Comparison of ENCODE assay signal across 40 cellular contexts in genomic region chr12:109824731-109825130, GRCh38. TPM values are rescaled to one million over a fixed set of nuclear protein-coding genes. Genes with fewer than 3 reads are reported as not detected.
"Had no signal": no experiment of that assay in that cellular context is flagged by ENCODE, and none has a peak within 500 bp of the region (broad histone marks: within the 10 kb centered on the region; RNA-seq: fewer than 3 reads in every experiment).

No MANE protein-coding gene starts in this region.

- H3K4me3 ChIP-seq: adrenal gland, ascending aorta, body of pancreas, breast epithelium, cardiac muscle cell had no signal

- FAIRE-seq: astrocyte, bronchial epithelial cell had no signal

- H3K27me3 ChIP-seq: adrenal gland, ascending aorta, body of pancreas, brain microvascular endothelial cell, breast epithelium, cardiac muscle cell had no signal

- H3K27me3 Mint-ChIP-seq: activated naive CD8-positive, alpha-beta T cell treated with anti-CD3 and anti-CD28 coated beads for 36 hours; activated naive CD8-positive, alpha-beta T cell treated with anti-CD3 and anti-CD28 coated beads, Interleukin-2, amount 10 ng/mL, durations not matched to agents 7 days and 5 days; activated T-cell treated with anti-CD3 and anti-CD28 coated beads, Interleukin-2, amount 50 U/mL, for 24 hours had no signal

- H3K9me3 Mint-ChIP-seq: activated naive CD4-positive, alpha-beta T cell treated with anti-CD3 and anti-CD28 coated beads for 36 hours; activated naive CD4-positive, alpha-beta T cell treated with anti-CD3 and anti-CD28 coated beads, Interleukin-2, amount 10 ng/mL, durations not matched to agents 7 days and 5 days; activated naive CD4-positive, alpha-beta T cell treated with anti-CD3 and anti-CD28 coated beads, Interleukin-2, amount 50 U/mL, for 24 hours; activated naive CD4-positive, alpha-beta T cell treated with anti-CD3 and anti-CD28 coated beads, Interleukin-2, amount 50 U/mL, for 72 hours; activated naive CD8-positive, alpha-beta T cell treated with anti-CD3 and anti-CD28 coated beads for 36 hours; activated naive CD8-positive, alpha-beta T cell treated with anti-CD3 and anti-CD28 coated beads, Interleukin-2, amount 10 ng/mL, durations not matched to agents 7 days and 5 days; activated naive CD8-positive, alpha-beta T cell treated with anti-CD3 and anti-CD28 coated beads, Interleukin-2, amount 50 U/mL, for 24 hours; activated T-cell treated with anti-CD3 and anti-CD28 coated beads, Interleukin-2, amount 50 U/mL, for 24 hours; activated T-cell treated with anti-CD3 and anti-CD28 coated beads, Interleukin-2, amount 50 U/mL, for 4 hours; activated T-cell treated with anti-CD3 and anti-CD28 coated beads, Interleukin-2, amount 50 U/mL, for 72 hours; activated T-helper 1 cell treated with anti-CD3 and anti-CD28 coated beads, Interleukin-12 subunit alpha, Interleukin-12 subunit beta, Interleukin-2, Interleukin-4 antibody, amounts not matched to agents 30 ng/mL and 10 ng/mL and 1 ng/mL, durations not matched to agents 14 hours and 24 hours and 36 hours; activated T-helper 17 cell treated with anti-CD3 and anti-CD28 coated beads, Interleukin-2, amount 50 U/mL, for 72 hours; activated T-helper 2 cell treated with anti-CD3 and anti-CD28 coated beads, Interferon-gamma antibody, Interleukin-2, Interleukin-4, amounts not matched to agents 10 μg/mL and 5 μg/mL and 100 μg/mL, durations not matched to agents 14 hours and 24 hours and 36 hours; central memory CD8-positive, alpha-beta T cell had no signal

- H3K27ac ChIP-seq: adrenal gland, ascending aorta, brain microvascular endothelial cell, breast epithelium, cardiac muscle cell had no signal

- ATAC-seq: activated naive CD4-positive, alpha-beta T cell treated with anti-CD3 and anti-CD28 coated beads, Interleukin-2, amount 50 U/mL, for 72 hours; activated naive CD8-positive, alpha-beta T cell treated with anti-CD3 and anti-CD28 coated beads, Interleukin-2, amount 50 U/mL, for 24 hours; activated T-cell treated with anti-CD3 and anti-CD28 coated beads, Interleukin-2, amount 50 U/mL, for 4 hours; activated T-cell treated with anti-CD3 and anti-CD28 coated beads, Interleukin-2, amount 50 U/mL, for 72 hours; activated T-helper 17 cell treated with anti-CD3 and anti-CD28 coated beads, Interleukin-2, amount 50 U/mL, for 72 hours; body of pancreas had no signal

- H3K4me1 Mint-ChIP-seq: activated naive CD4-positive, alpha-beta T cell treated with anti-CD3 and anti-CD28 coated beads, Interleukin-2, amount 10 ng/mL, durations not matched to agents 7 days and 5 days; activated naive CD4-positive, alpha-beta T cell treated with anti-CD3 and anti-CD28 coated beads, Interleukin-2, amount 50 U/mL, for 24 hours; activated naive CD8-positive, alpha-beta T cell treated with anti-CD3 and anti-CD28 coated beads for 36 hours; activated naive CD8-positive, alpha-beta T cell treated with anti-CD3 and anti-CD28 coated beads, Interleukin-2, amount 50 U/mL, for 24 hours; activated T-helper 17 cell treated with anti-CD3 and anti-CD28 coated beads, Interleukin-2, amount 50 U/mL, for 72 hours; central memory CD8-positive, alpha-beta T cell had no signal

- H3K9me3 ChIP-seq: adrenal gland, ascending aorta, body of pancreas, breast epithelium had no signal

- H3K36me3 Mint-ChIP-seq: activated naive CD4-positive, alpha-beta T cell treated with anti-CD3 and anti-CD28 coated beads, Interleukin-2, amount 10 ng/mL, durations not matched to agents 7 days and 5 days; activated naive CD4-positive, alpha-beta T cell treated with anti-CD3 and anti-CD28 coated beads, Interleukin-2, amount 50 U/mL, for 24 hours; activated naive CD4-positive, alpha-beta T cell treated with anti-CD3 and anti-CD28 coated beads, Interleukin-2, amount 50 U/mL, for 72 hours; activated naive CD8-positive, alpha-beta T cell; activated naive CD8-positive, alpha-beta T cell treated with anti-CD3 and anti-CD28 coated beads for 36 hours; activated naive CD8-positive, alpha-beta T cell treated with anti-CD3 and anti-CD28 coated beads, Interleukin-2, amount 10 ng/mL, durations not matched to agents 7 days and 5 days; brain had no signal

- H3K4me3 Mint-ChIP-seq: activated naive CD4-positive, alpha-beta T cell treated with anti-CD3 and anti-CD28 coated beads for 36 hours; activated naive CD4-positive, alpha-beta T cell treated with anti-CD3 and anti-CD28 coated beads, Interleukin-2, amount 10 ng/mL, durations not matched to agents 7 days and 5 days; activated naive CD4-positive, alpha-beta T cell treated with anti-CD3 and anti-CD28 coated beads, Interleukin-2, amount 50 U/mL, for 24 hours; activated naive CD8-positive, alpha-beta T cell; activated naive CD8-positive, alpha-beta T cell treated with anti-CD3 and anti-CD28 coated beads for 36 hours; activated naive CD8-positive, alpha-beta T cell treated with anti-CD3 and anti-CD28 coated beads, Interleukin-2, amount 10 ng/mL, durations not matched to agents 7 days and 5 days; activated naive CD8-positive, alpha-beta T cell treated with anti-CD3 and anti-CD28 coated beads, Interleukin-2, amount 50 U/mL, for 24 hours; activated T-cell treated with anti-CD3 and anti-CD28 coated beads, Interleukin-2, amount 50 U/mL, for 24 hours; activated T-cell treated with anti-CD3 and anti-CD28 coated beads, Interleukin-2, amount 50 U/mL, for 4 hours; activated T-cell treated with anti-CD3 and anti-CD28 coated beads, Interleukin-2, amount 50 U/mL, for 72 hours; activated T-helper 1 cell treated with anti-CD3 and anti-CD28 coated beads, Interleukin-12 subunit alpha, Interleukin-12 subunit beta, Interleukin-2, Interleukin-4 antibody, amounts not matched to agents 30 ng/mL and 10 ng/mL and 1 ng/mL, durations not matched to agents 14 hours and 24 hours and 36 hours; activated T-helper 17 cell treated with anti-CD3 and anti-CD28 coated beads, Interleukin-2, amount 50 U/mL, for 72 hours; brain; central memory CD8-positive, alpha-beta T cell had no signal

- H3K36me3 ChIP-seq: adrenal gland, ascending aorta, brain microvascular endothelial cell, breast epithelium, cardiac muscle cell had no signal

- H3K27ac Mint-ChIP-seq: activated naive CD4-positive, alpha-beta T cell treated with anti-CD3 and anti-CD28 coated beads for 36 hours; activated naive CD4-positive, alpha-beta T cell treated with anti-CD3 and anti-CD28 coated beads, Interleukin-2, amount 10 ng/mL, durations not matched to agents 7 days and 5 days; activated naive CD4-positive, alpha-beta T cell treated with anti-CD3 and anti-CD28 coated beads, Interleukin-2, amount 50 U/mL, for 24 hours; activated naive CD4-positive, alpha-beta T cell treated with anti-CD3 and anti-CD28 coated beads, Interleukin-2, amount 50 U/mL, for 72 hours; activated naive CD8-positive, alpha-beta T cell; activated naive CD8-positive, alpha-beta T cell treated with anti-CD3 and anti-CD28 coated beads for 36 hours; activated naive CD8-positive, alpha-beta T cell treated with anti-CD3 and anti-CD28 coated beads, Interleukin-2, amount 10 ng/mL, durations not matched to agents 7 days and 5 days; activated naive CD8-positive, alpha-beta T cell treated with anti-CD3 and anti-CD28 coated beads, Interleukin-2, amount 50 U/mL, for 24 hours; activated T-cell treated with anti-CD3 and anti-CD28 coated beads, Interleukin-2, amount 50 U/mL, for 24 hours; activated T-cell treated with anti-CD3 and anti-CD28 coated beads, Interleukin-2, amount 50 U/mL, for 72 hours; activated T-helper 1 cell treated with anti-CD3 and anti-CD28 coated beads, Interleukin-12 subunit alpha, Interleukin-12 subunit beta, Interleukin-2, Interleukin-4 antibody, amounts not matched to agents 30 ng/mL and 10 ng/mL and 1 ng/mL, durations not matched to agents 14 hours and 24 hours and 36 hours; activated T-helper 17 cell treated with anti-CD3 and anti-CD28 coated beads, Interleukin-2, amount 50 U/mL, for 72 hours; activated T-helper 2 cell treated with anti-CD3 and anti-CD28 coated beads, Interferon-gamma antibody, Interleukin-2, Interleukin-4, amounts not matched to agents 10 μg/mL and 5 μg/mL and 100 μg/mL, durations not matched to agents 14 hours and 24 hours and 36 hours; brain had no signal

- DNase-seq: activated effector memory CD4-positive, alpha-beta T cell treated with anti-CD3 and anti-CD28 coated beads, Interleukin-2, amount 50 U/mL, for 16 hours; activated effector memory CD4-positive, alpha-beta T cell treated with Interleukin-2 at 50 U/mL for 16 hours; activated gamma-delta T cell; activated gamma-delta T cell treated with Interleukin-2 at 50 U/mL for 16 hours; activated naive CD4-positive, alpha-beta T cell; activated naive CD4-positive, alpha-beta T cell treated with anti-CD3 and anti-CD28 coated beads for 36 hours; activated naive CD4-positive, alpha-beta T cell treated with anti-CD3 and anti-CD28 coated beads, Interleukin-2, amount 10 ng/mL, durations not matched to agents 7 days and 5 days; activated naive CD4-positive, alpha-beta T cell treated with anti-CD3 and anti-CD28 coated beads, Interleukin-2, amount 50 U/mL, for 16 hours; activated naive CD4-positive, alpha-beta T cell treated with Interleukin-2 at 50 U/mL for 16 hours; activated naive CD8-positive, alpha-beta T cell treated with anti-CD3 and anti-CD28 coated beads for 36 hours; activated naive CD8-positive, alpha-beta T cell treated with anti-CD3 and anti-CD28 coated beads, Interleukin-2, amount 10 ng/mL, durations not matched to agents 7 days and 5 days; activated naive CD8-positive, alpha-beta T cell treated with anti-CD3 and anti-CD28 coated beads, Interleukin-2, amount 50 U/mL, for 24 hours; activated T-cell treated with anti-CD3 and anti-CD28 coated beads, Interleukin-2, amount 50 U/mL, for 1 hour; activated T-cell treated with anti-CD3 and anti-CD28 coated beads, Interleukin-2, amount 50 U/mL, for 24 hours; activated T-cell treated with anti-CD3 and anti-CD28 coated beads, Interleukin-2, amount 50 U/mL, for 4 hours; activated T-cell treated with anti-CD3 and anti-CD28 coated beads, Interleukin-2, amount 50 U/mL, for 48 hours; activated T-cell treated with anti-CD3 and anti-CD28 coated beads, Interleukin-2, amount 50 U/mL, for 72 hours; adrenal gland; amniotic stem cell; amygdala; anterior cingulate cortex; aorta; body of pancreas; brain microvascular endothelial cell; caudate nucleus; central memory CD4-positive, alpha-beta T cell; cerebellar nuclear complex had no signal

RNA-seq across cellular contexts. Expression of gene TRPV4, which starts 8.5 kb away (rescaled TPM):
- total RNA-seq: activated naive CD4-positive, alpha-beta T cell treated with anti-CD3 and anti-CD28 coated beads for 36 hours; activated naive CD4-positive, alpha-beta T cell treated with anti-CD3 and anti-CD28 coated beads, Interleukin-2, amount 50 U/mL, for 72 hours; activated naive CD8-positive, alpha-beta T cell treated with anti-CD3 and anti-CD28 coated beads for 36 hours; activated naive CD8-positive, alpha-beta T cell treated with anti-CD3 and anti-CD28 coated beads, Interleukin-2, amount 10 ng/mL, durations not matched to agents 7 days and 5 days; activated T-cell treated with anti-CD3 and anti-CD28 coated beads, Interleukin-2, amount 50 U/mL, for 4 hours; activated T-cell treated with anti-CD3 and anti-CD28 coated beads, Interleukin-2, amount 50 U/mL, for 72 hours; activated T-helper 1 cell treated with anti-CD3 and anti-CD28 coated beads, Interleukin-12 subunit alpha, Interleukin-12 subunit beta, Interleukin-2, Interleukin-4 antibody, amounts not matched to agents 30 ng/mL and 10 ng/mL and 1 ng/mL, durations not matched to agents 14 hours and 24 hours and 36 hours; activated T-helper 17 cell treated with anti-CD3 and anti-CD28 coated beads, Interleukin-2, amount 50 U/mL, for 72 hours; activated T-helper 2 cell treated with anti-CD3 and anti-CD28 coated beads, Interferon-gamma antibody, Interleukin-2, Interleukin-4, amounts not matched to agents 10 μg/mL and 5 μg/mL and 100 μg/mL, durations not matched to agents 14 hours and 24 hours and 36 hours; ascending aorta had no signal
